In genomic region chr2:96249654-96250053, GRCh38 we compare ENCODE assay signal across 13 cellular contexts. TPM values are rescaled to one million over a fixed set of nuclear protein-coding genes. Genes with fewer than 3 reads are reported as not detected.
DNase-seq lines count a peak whose midpoint lies in the region; ATAC-seq and TF ChIP-seq lines count a peak whose summit lies in the region.
"Had no signal": no experiment of that assay in that cellular context is flagged by ENCODE, and none has a peak within 500 bp of the region (broad histone marks: within the 10 kb centered on the region; RNA-seq: fewer than 3 reads in every experiment).

No MANE protein-coding gene starts in this region.

- intact Hi-C loops in sciatic nerve (cut with DNase I): no loop called here

- DNase-seq in DMS 273 (lab: John Stamatoyannopoulos, UW; ENCODE audit: unreplicated experiment) (peak; percentile 48), DMS 273 treated with DMSO at 0.1 percent for 48 hours (lab: John Stamatoyannopoulos, UW) (no peak), HFF-Myc (ENCODE audit: extremely low read depth, low read depth) (peak; percentile 93), epidermal melanocyte (ENCODE audit: insufficient read length, low spot score) (peak; percentile 43), sciatic nerve (ENCODE audit: low spot score) (no peak), OCI-M2 (lab: John Stamatoyannopoulos, UW; ENCODE audit: unreplicated experiment) (no peak)
- DNase-seq: activated CD4-positive, CD25-positive, alpha-beta regulatory T cell treated with anti-CD3 and anti-CD28 coated beads, Interleukin-2, amount 50 U/mL, for 72 hours; activated naive CD4-positive, alpha-beta T cell treated with Interleukin-2 at 50 U/mL for 16 hours; NCI-H510A treated with DMSO at 0.1 percent for 48 hours; nucleus accumbens; testis had no signal

- no peak for TF ChIP-seq CTCF in HFF-Myc (IDR thresholded peaks at IDR 0.05; ENCODE audit: low read depth, low read length, missing control alignments)

- peak; percentile 82 for ATAC-seq in sciatic nerve
- no peak for ATAC-seq in GM21447 (IDR thresholded peaks at IDR 0.05; ENCODE audit: unreplicated experiment)
- ATAC-seq in HG03342 (IDR thresholded peaks at IDR 0.05; ENCODE audit: unreplicated experiment): no peak

- no peak overlapping the region for H3K4me3 ChIP-seq in HFF-Myc (replicated peaks; ENCODE audit: low read depth, low read length)
- H3K4me3 ChIP-seq: testis had no signal

RNA-seq across cellular contexts. Expression of gene TMEM127, which starts 16.1 kb away (rescaled TPM):
- total RNA-seq in sciatic nerve: 33.5 TPM

RNA-seq across cellular contexts. Expression of gene CIAO1, which starts 16.4 kb away (rescaled TPM):
- total RNA-seq in sciatic nerve: 62.7 TPM

RNA-seq across cellular contexts. Expression of gene STARD7, which starts 41.0 kb away (rescaled TPM):
- 72.5 TPM for total RNA-seq in sciatic nerve

RNA-seq across cellular contexts. Expression of gene SNRNP200, which starts 55.7 kb away (rescaled TPM):
- 89.0 TPM for total RNA-seq in sciatic nerve

Comparison
In these comparisons a context has a peak if more than half of its experiments do, and no peak if none do; other contexts are left out.
1. DNase-seq: peak in DMS 273 (single experiment), HFF-Myc (single experiment) and epidermal melanocyte (single experiment); none in DMS 273 treated with DMSO at 0.1 percent for 48 hours (single experiment), sciatic nerve (single experiment) and OCI-M2 (single experiment).